ENCODE assay signal across 1 cellular context in genomic region chr16:27426423-27427408, GRCh38.
TF ChIP-seq lines count a peak whose summit lies in the region.

No MANE protein-coding gene starts in this region.

TF ChIP-seq in GM12878, 131 proteins besides CTCF, POLR2A, EP300 and RAD21 (continued from another document and continues in another):
- no peak for TF ChIP-seq CUX1 (IDR thresholded peaks at IDR 0.05; ENCODE audit: insufficient replicate concordance, low read depth, low read length)
- TF ChIP-seq MTA2 (IDR thresholded peaks at IDR 0.05; ENCODE audit: low read depth), result peak; percentile 60; the same call in 1 of the 2 replicates
- TF ChIP-seq CEBPB (IDR thresholded peaks at IDR 0.05; ENCODE audit: borderline replicate concordance in 1 of 2, low read depth in 2 of 2, low read length in 2 of 2), result peak in 1 of 2 experiments; percentile 87; a peak in 2 of 4 replicates
- TF ChIP-seq CREB1 (IDR thresholded peaks at IDR 0.05; ENCODE audit: low read depth), result peak; percentile 69
- no peak; the same call in 1 of the 2 replicates for TF ChIP-seq KDM1A (IDR thresholded peaks at IDR 0.05; ENCODE audit: borderline replicate concordance)
- TF ChIP-seq MEF2B (IDR thresholded peaks at IDR 0.05; ENCODE audit: partially characterized antibody, poor library complexity, severe bottlenecking), result no peak
- TF ChIP-seq REST (IDR thresholded peaks at IDR 0.05; ENCODE audit: low read depth, low read length), result no peak
- no peak for TF ChIP-seq WRNIP1 (IDR thresholded peaks at IDR 0.05; ENCODE audit: borderline replicate concordance, low read depth, low read length)
- peak; percentile 40 for TF ChIP-seq E2F8 (IDR thresholded peaks at IDR 0.05; ENCODE audit: low read depth, partially characterized antibody)
- 0 out of 2 replicates have a peak, but pooled peaks have one; percentile 30 for TF ChIP-seq MEF2A (IDR thresholded peaks at IDR 0.05; ENCODE audit: insufficient read depth, low read depth, low read length)
- peak; percentile 85; the same call in 1 of the 2 replicates for TF ChIP-seq POLR2AphosphoS2 (IDR thresholded peaks at IDR 0.05; ENCODE audit: low read depth, low read length)
- TF ChIP-seq E4F1 (IDR thresholded peaks at IDR 0.05; ENCODE audit: borderline replicate concordance, partially characterized antibody), result no peak
- TF ChIP-seq HSF1 (IDR thresholded peaks at IDR 0.05; ENCODE audit: low read depth, low read length), result no peak
- no peak for TF ChIP-seq ZNF384 (IDR thresholded peaks at IDR 0.05; ENCODE audit: borderline replicate concordance, low read depth, low read length)
- no peak for TF ChIP-seq RFX5 (IDR thresholded peaks at IDR 0.05; ENCODE audit: low read depth, low read length)
- TF ChIP-seq ZNF217 (IDR thresholded peaks at IDR 0.05), result peak; percentile 96
- peak in 1 of 2 experiments; percentile 70; a peak in 2 of 4 replicates for TF ChIP-seq ETV6 (conservative IDR thresholded peaks at IDR 0.05 in 1 of 2, IDR thresholded peaks at IDR 0.05 in 1 of 2; ENCODE audit: borderline replicate concordance in 1 of 2, low read depth in 1 of 2)
- peak; percentile 85; the same call in 2 of the 3 replicates for TF ChIP-seq POU2F2 (IDR thresholded peaks at IDR 0.05; ENCODE audit: borderline replicate concordance, low read depth, low read length)
- TF ChIP-seq POLR2AphosphoS5 (IDR thresholded peaks at IDR 0.05; ENCODE audit: low read length), result peak; percentile 78
- TF ChIP-seq, protein P1, sequence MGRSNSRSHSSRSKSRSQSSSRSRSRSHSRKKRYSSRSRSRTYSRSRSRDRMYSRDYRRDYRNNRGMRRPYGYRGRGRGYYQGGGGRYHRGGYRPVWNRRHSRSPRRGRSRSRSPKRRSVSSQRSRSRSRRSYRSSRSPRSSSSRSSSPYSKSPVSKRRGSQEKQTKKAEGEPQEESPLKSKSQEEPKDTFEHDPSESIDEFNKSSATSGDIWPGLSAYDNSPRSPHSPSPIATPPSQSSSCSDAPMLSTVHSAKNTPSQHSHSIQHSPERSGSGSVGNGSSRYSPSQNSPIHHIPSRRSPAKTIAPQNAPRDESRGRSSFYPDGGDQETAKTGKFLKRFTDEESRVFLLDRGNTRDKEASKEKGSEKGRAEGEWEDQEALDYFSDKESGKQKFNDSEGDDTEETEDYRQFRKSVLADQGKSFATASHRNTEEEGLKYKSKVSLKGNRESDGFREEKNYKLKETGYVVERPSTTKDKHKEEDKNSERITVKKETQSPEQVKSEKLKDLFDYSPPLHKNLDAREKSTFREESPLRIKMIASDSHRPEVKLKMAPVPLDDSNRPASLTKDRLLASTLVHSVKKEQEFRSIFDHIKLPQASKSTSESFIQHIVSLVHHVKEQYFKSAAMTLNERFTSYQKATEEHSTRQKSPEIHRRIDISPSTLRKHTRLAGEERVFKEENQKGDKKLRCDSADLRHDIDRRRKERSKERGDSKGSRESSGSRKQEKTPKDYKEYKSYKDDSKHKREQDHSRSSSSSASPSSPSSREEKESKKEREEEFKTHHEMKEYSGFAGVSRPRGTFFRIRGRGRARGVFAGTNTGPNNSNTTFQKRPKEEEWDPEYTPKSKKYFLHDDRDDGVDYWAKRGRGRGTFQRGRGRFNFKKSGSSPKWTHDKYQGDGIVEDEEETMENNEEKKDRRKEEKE (IDR thresholded peaks at IDR 0.05), result no peak
- no peak for TF ChIP-seq LARP7 (IDR thresholded peaks at IDR 0.05)
- TF ChIP-seq ZNF274 (IDR thresholded peaks at IDR 0.05; ENCODE audit: insufficient read depth, insufficient read length), result no peak
- TF ChIP-seq CREM (IDR thresholded peaks at IDR 0.05; ENCODE audit: low read depth), result peak; percentile 81
- TF ChIP-seq, protein P2, sequence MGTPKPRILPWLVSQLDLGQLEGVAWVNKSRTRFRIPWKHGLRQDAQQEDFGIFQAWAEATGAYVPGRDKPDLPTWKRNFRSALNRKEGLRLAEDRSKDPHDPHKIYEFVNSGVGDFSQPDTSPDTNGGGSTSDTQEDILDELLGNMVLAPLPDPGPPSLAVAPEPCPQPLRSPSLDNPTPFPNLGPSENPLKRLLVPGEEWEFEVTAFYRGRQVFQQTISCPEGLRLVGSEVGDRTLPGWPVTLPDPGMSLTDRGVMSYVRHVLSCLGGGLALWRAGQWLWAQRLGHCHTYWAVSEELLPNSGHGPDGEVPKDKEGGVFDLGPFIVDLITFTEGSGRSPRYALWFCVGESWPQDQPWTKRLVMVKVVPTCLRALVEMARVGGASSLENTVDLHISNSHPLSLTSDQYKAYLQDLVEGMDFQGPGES (IDR thresholded peaks at IDR 0.05), result no peak
- peak; percentile 55; the same call in 1 of the 2 replicates for TF ChIP-seq TCF7 (IDR thresholded peaks at IDR 0.05; ENCODE audit: borderline replicate concordance)
- TF ChIP-seq STAT3 (IDR thresholded peaks at IDR 0.05; ENCODE audit: low read depth, low read length), result 0 out of 2 replicates have a peak, but pooled peaks have one; percentile 47
- TF ChIP-seq E2F4 (IDR thresholded peaks at IDR 0.05; ENCODE audit: low read depth, low read length), result no peak
- TF ChIP-seq RBBP5 (conservative IDR thresholded peaks at IDR 0.05), result no peak
- no peak for TF ChIP-seq HCFC1 (IDR thresholded peaks at IDR 0.05; ENCODE audit: low read length)
- peak; percentile 90; the same call in 1 of the 2 replicates for TF ChIP-seq DPF2 (IDR thresholded peaks at IDR 0.05)
- TF ChIP-seq, protein P3, sequence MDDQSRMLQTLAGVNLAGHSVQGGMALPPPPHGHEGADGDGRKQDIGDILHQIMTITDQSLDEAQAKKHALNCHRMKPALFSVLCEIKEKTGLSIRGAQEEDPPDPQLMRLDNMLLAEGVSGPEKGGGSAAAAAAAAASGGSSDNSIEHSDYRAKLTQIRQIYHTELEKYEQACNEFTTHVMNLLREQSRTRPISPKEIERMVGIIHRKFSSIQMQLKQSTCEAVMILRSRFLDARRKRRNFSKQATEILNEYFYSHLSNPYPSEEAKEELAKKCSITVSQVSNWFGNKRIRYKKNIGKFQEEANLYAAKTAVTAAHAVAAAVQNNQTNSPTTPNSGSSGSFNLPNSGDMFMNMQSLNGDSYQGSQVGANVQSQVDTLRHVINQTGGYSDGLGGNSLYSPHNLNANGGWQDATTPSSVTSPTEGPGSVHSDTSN (IDR thresholded peaks at IDR 0.05; ENCODE audit: insufficient replicate concordance, low read depth, low read length), result no peak
- TF ChIP-seq NR2F1 (conservative IDR thresholded peaks at IDR 0.05), result peak; percentile 51; the same call in 1 of the 2 replicates
- peak; percentile 99 for TF ChIP-seq PAX5 (IDR thresholded peaks at IDR 0.05; ENCODE audit: borderline replicate concordance, low read depth, low read length)
- peak; percentile 42; the same call in 1 of the 2 replicates for TF ChIP-seq JUND (IDR thresholded peaks at IDR 0.05; ENCODE audit: low read depth, low read length)
